ENCODE assay signal across 13 cellular contexts in genomic region chr5:133423031-133423617, GRCh38.
DNase-seq lines count a peak whose midpoint lies in the region; ATAC-seq, FAIRE-seq and TF ChIP-seq lines count a peak whose summit lies in the region.
"Had no signal": no experiment of that assay in that cellular context is flagged by ENCODE, and none has a peak within 500 bp of the region (broad histone marks: within the 10 kb centered on the region; RNA-seq: fewer than 3 reads in every experiment).

No MANE protein-coding gene starts in this region.

- TF ChIP-seq CTCF in OCI-LY3 (IDR thresholded peaks at IDR 0.05; ENCODE audit: low read depth, low read length): no peak
- no peak for TF ChIP-seq CTCF in esophagus muscularis mucosa (IDR thresholded peaks at IDR 0.05)
- no peak for TF ChIP-seq CTCF in smooth muscle cell (IDR thresholded peaks at IDR 0.05; ENCODE audit: borderline replicate concordance, insufficient read depth, poor library complexity, severe bottlenecking)
- TF ChIP-seq CTCF in glutamatergic neuron (IDR thresholded peaks at IDR 0.05; ENCODE audit: partially characterized antibody, unreplicated experiment): no peak

- no peak for FAIRE-seq in H54 (lab: Jason Lieb, UNC)

- TF ChIP-seq POLR2A in esophagus muscularis mucosa (IDR thresholded peaks at IDR 0.05; ENCODE audit: low read depth) (no peak), H54 (IDR thresholded peaks at IDR 0.05; ENCODE audit: low read depth, low read length) (no peak)

- no peaks in the 10 kb centered on the region for H3K27me3 ChIP-seq in OCI-LY3 (ENCODE audit: low read depth, low read length)
- H3K27me3 ChIP-seq in esophagus muscularis mucosa: peaks cover 0 to 11% (median 0%) of the 10 kb centered on the region in 4 donors
- no peaks in the 10 kb centered on the region for H3K27me3 ChIP-seq in smooth muscle cell (ENCODE audit: low read depth)

- peaks cover 10% of the 10 kb centered on the region for H3K27me3 Mint-ChIP-seq in glutamatergic neuron (ENCODE audit: unreplicated experiment)

- no peak overlapping the region for H3K9ac ChIP-seq in OCI-LY3 (ENCODE audit: low read length)
- no peak overlapping the region for H3K9ac ChIP-seq in smooth muscle cell (ENCODE audit: low read depth)

- H3F3A ChIP-seq in smooth muscle cell (ENCODE audit: low read depth): no peaks in the 10 kb centered on the region

- no peak overlapping the region for H3K4me3 Mint-ChIP-seq in glutamatergic neuron (ENCODE audit: unreplicated experiment)
- H3K4me3 Mint-ChIP-seq: activated CD8-positive, alpha-beta T cell treated with anti-CD3 and anti-CD28 coated beads for 36 hours had no signal

- peaks cover 15% of the 10 kb centered on the region for H3K4me1 ChIP-seq in OCI-LY3 (ENCODE audit: low read length)
- peaks cover 0 to 5% (median 0%) of the 10 kb centered on the region in 4 donors for H3K4me1 ChIP-seq in esophagus muscularis mucosa
- peaks cover 9% of the 10 kb centered on the region for H3K4me1 ChIP-seq in smooth muscle cell (ENCODE audit: low read depth)

- H3K4me3 ChIP-seq in OCI-LY3 (ENCODE audit: low read length): peak overlapping the region; percentile 73; the same call in 1 of the 2 replicates
- H3K4me3 ChIP-seq in esophagus muscularis mucosa: no peak overlapping the region
- H3K4me3 ChIP-seq in smooth muscle cell: no peak overlapping the region
- H3K4me3 ChIP-seq: PC-9, thoracic aorta had no signal

- DNase-seq in ELF-1 (ENCODE audit: low read depth, low spot score): peak; percentile 34
- peak; percentile 82 for DNase-seq in esophagus muscularis mucosa (ENCODE audit: extremely low spot score)
- DNase-seq in smooth muscle cell (lab: John Stamatoyannopoulos, UW; ENCODE audit: unreplicated experiment): no peak
- no peak for DNase-seq in H54 (ENCODE audit: insufficient read length, low spot score)
- DNase-seq in glutamatergic neuron: no peak
- DNase-seq: NCI-H2227 treated with DMSO at 0.1 percent for 48 hours had no signal

- 87% methylated on average over 14 of the region's 14 CpGs for WGBS in esophagus muscularis mucosa
- WGBS in smooth muscle cell (ENCODE audit: low lambda C conversion rate): 84% methylated on average over 14 of the region's 14 CpGs

- intact Hi-C loops in esophagus muscularis mucosa (cut with DNase I): loop anchor here (5.0 kb wide), 1 partner anchor 449 kb away; no protein-coding TSS in a partner anchor

- no peaks in the 10 kb centered on the region for H3K9me3 Mint-ChIP-seq in glutamatergic neuron (ENCODE audit: unreplicated experiment)
- H3K9me3 Mint-ChIP-seq: activated CD8-positive, alpha-beta T cell treated with anti-CD3 and anti-CD28 coated beads for 36 hours had no signal

- no peaks in the 10 kb centered on the region for H3K79me2 ChIP-seq in OCI-LY3 (ENCODE audit: low read length)
- H3K79me2 ChIP-seq in smooth muscle cell (ENCODE audit: low read depth): no peaks in the 10 kb centered on the region

- H3K27ac Mint-ChIP-seq in glutamatergic neuron (ENCODE audit: unreplicated experiment): no peak overlapping the region
- H3K27ac Mint-ChIP-seq: activated CD8-positive, alpha-beta T cell treated with anti-CD3 and anti-CD28 coated beads for 36 hours; T-helper 17 cell had no signal

- H3K27ac ChIP-seq in OCI-LY3 (ENCODE audit: low read length): peak overlapping the region; percentile 37; the same call in 1 of the 2 replicates
- no peak overlapping the region for H3K27ac ChIP-seq in esophagus muscularis mucosa (replicated peaks in 1 of 4)
- H3K27ac ChIP-seq in smooth muscle cell (ENCODE audit: low read depth): peak overlapping the region; percentile 54
- H3K27ac ChIP-seq: PC-9, thoracic aorta, WERI-Rb-1 had no signal

- H2AFZ ChIP-seq in OCI-LY3 (ENCODE audit: low read depth, low read length): peak overlapping the region; percentile 100
- H2AFZ ChIP-seq in smooth muscle cell (ENCODE audit: low read depth): no peak overlapping the region
- H2AFZ ChIP-seq: PC-9 had no signal

- ATAC-seq in GM19023 (IDR thresholded peaks at IDR 0.05; ENCODE audit: unreplicated experiment): no peak

- H3K4me2 ChIP-seq in OCI-LY3 (ENCODE audit: low read length): peak overlapping the region; percentile 91
- peak overlapping the region; percentile 75 for H3K4me2 ChIP-seq in smooth muscle cell
- H3K4me2 ChIP-seq: PC-9 had no signal

- TF ChIP-seq EP300 in esophagus muscularis mucosa (IDR thresholded peaks at IDR 0.05): no peak

- peaks cover 17% of the 10 kb centered on the region for H3K4me1 Mint-ChIP-seq in glutamatergic neuron (ENCODE audit: low read depth, unreplicated experiment)

- H4K20me1 ChIP-seq in OCI-LY3 (ENCODE audit: insufficient read depth, low read length) (no peaks in the 10 kb centered on the region), smooth muscle cell (ENCODE audit: low read depth) (no peaks in the 10 kb centered on the region)

- no peaks in the 10 kb centered on the region for H3K36me3 ChIP-seq in OCI-LY3 (replicated peaks; ENCODE audit: low read depth, low read length)
- H3K36me3 ChIP-seq in esophagus muscularis mucosa: no peaks in the 10 kb centered on the region
- H3K36me3 ChIP-seq in smooth muscle cell (ENCODE audit: low read depth): no peaks in the 10 kb centered on the region
- H3K36me3 ChIP-seq: thoracic aorta, WERI-Rb-1 had no signal

- H3K9me3 ChIP-seq in OCI-LY3 (ENCODE audit: insufficient read depth, low read length) (no peaks in the 10 kb centered on the region), esophagus muscularis mucosa (no peaks in the 10 kb centered on the region), smooth muscle cell (replicated peaks; ENCODE audit: low read depth) (no peaks in the 10 kb centered on the region)
- H3K9me3 ChIP-seq: thoracic aorta had no signal

- no peaks in the 10 kb centered on the region for H3K36me3 Mint-ChIP-seq in glutamatergic neuron (ENCODE audit: unreplicated experiment)

Comparison
In these comparisons a context has a peak if more than half of its experiments do, and no peak if none do; other contexts are left out.
1. DNase-seq: peak in ELF-1 (single experiment) and esophagus muscularis mucosa (single experiment); none in smooth muscle cell (single experiment), H54 (single experiment) and glutamatergic neuron (single experiment).
2. H3K27ac ChIP-seq: peak in OCI-LY3 (single experiment) and smooth muscle cell (single experiment); none in esophagus muscularis mucosa (0 of 4).